ENCODE assay signal across 8 cellular contexts in the genomic region with DNA sequence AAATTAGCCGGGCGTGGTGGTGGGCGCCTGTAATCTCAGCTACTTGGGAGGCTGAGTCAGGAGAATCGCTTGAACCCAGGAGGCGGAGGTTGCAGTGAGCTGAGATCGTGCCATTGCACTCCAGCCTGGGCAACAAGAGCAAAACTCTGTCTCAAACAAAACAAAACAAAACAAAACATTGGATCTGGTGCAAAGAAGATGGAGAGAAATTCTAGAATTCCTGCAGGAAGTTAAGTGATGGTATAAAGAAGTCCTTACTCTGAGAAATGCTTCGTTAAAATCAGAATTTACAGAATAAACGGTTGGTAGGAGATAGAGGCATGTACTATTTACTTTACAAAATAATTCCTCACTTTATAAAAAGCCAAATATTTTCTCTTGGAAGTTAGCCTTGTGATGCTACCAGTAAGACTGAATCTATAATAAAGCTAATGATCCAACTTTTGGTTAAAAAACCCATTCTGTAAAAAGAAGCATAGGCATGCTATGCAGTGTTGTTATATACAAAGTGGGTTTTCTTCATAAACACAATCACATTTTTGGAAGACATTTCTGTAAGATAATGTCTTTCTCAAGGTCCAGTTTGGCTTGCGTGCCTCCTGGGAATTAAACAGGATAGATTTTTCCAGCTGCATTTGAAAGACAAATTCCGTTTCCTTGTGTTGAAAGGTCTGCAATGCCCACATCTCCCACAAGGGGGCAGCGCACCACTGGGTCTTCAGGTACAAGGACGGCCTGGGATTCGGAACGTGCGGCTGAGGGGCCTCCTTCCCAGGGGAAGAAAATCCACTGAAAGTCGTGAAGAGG. TPM values are rescaled to one million over a fixed set of nuclear protein-coding genes. Genes with fewer than 3 reads are reported as not detected.
DNase-seq lines count a peak whose midpoint lies in the region; ATAC-seq and TF ChIP-seq lines count a peak whose summit lies in the region.

No MANE protein-coding gene starts in this region.

- ATAC-seq in HG02588 (IDR thresholded peaks at IDR 0.05; ENCODE audit: unreplicated experiment): no peak

- H3K9ac ChIP-seq in endocrine pancreas (ENCODE audit: control insufficient read depth, insufficient read depth, low read length): no peak overlapping the region

- DNase-seq in BJ (ENCODE audit: low read depth) (peak; percentile 31), H7 (peak; percentile 66), NCI-H748 (lab: John Stamatoyannopoulos, UW; ENCODE audit: unreplicated experiment) (peak; percentile 67), midbrain (lab: John Stamatoyannopoulos, UW) (peak; percentile 80)
- peak; percentile 92 for DNase-seq in activated CD8-positive, alpha-beta memory T cell treated with anti-CD3 and anti-CD28 coated beads for 24 hours
- peak; percentile 64 to 75 for DNase-seq in stimulated activated CD8-positive, alpha-beta memory T cell treated with anti-CD3 and anti-CD28 coated beads, Interleukin-2, amount 100 ng/mL, for 48 hours (ENCODE audit: low read depth in 2 of 2)

- H3K4me1 ChIP-seq in endocrine pancreas (ENCODE audit: control insufficient read depth, insufficient read depth, low read length): no peaks in the 10 kb centered on the region

- TF ChIP-seq CTCF in BJ (IDR thresholded peaks at IDR 0.05; ENCODE audit: insufficient read depth, low read depth, low read length): peak; percentile 97

- no peaks in the 10 kb centered on the region for H3K27me3 ChIP-seq in BJ (ENCODE audit: control insufficient read depth, insufficient read depth, low read length)
- no peaks in the 10 kb centered on the region for H3K27me3 ChIP-seq in H7 (ENCODE audit: control insufficient read depth, insufficient read depth, low read length)
- no peaks in the 10 kb centered on the region for H3K27me3 ChIP-seq in endocrine pancreas (ENCODE audit: control insufficient read depth, insufficient read depth, low read length)

- H3K36me3 ChIP-seq in BJ (ENCODE audit: control insufficient read depth, insufficient read depth, low read length) (no peaks in the 10 kb centered on the region), H7 (replicated peaks; ENCODE audit: control insufficient read depth, insufficient read depth, low read length) (no peaks in the 10 kb centered on the region), endocrine pancreas (ENCODE audit: control insufficient read depth, insufficient read depth, low read length) (no peaks in the 10 kb centered on the region)

- no peaks in the 10 kb centered on the region for H3K9me3 ChIP-seq in endocrine pancreas (ENCODE audit: control insufficient read depth, low read length)

- CTCF ChIA-PET in BJ (lab: Yijun Ruan, JAX): interaction anchor here (0.5 to 8.8 kb wide), 40 partner anchors 9 to 341 kb away, joined by 3 to 97 read pairs (median 4); a partner anchor contains a TSS

- H3K4me3 ChIP-seq in BJ (ENCODE audit: low read depth, low read length) (no peak overlapping the region), H7 (ENCODE audit: insufficient read depth, low read depth, low read length) (no peak overlapping the region), endocrine pancreas (ENCODE audit: control insufficient read depth, insufficient read depth, low read length) (peak overlapping the region; percentile 19)

- POLR2A ChIA-PET in BJ (lab: Charles Lee): no interaction called here

RNA-seq across cellular contexts. Expression of a gene that starts 35.6 kb away (rescaled TPM):
- polyA plus RNA-seq in BJ (2011; rRNA removed): 8.1 and 12.0 TPM in 2 replicates
- 2.2 and 2.4 TPM in 2 replicates for polyA minus RNA-seq in BJ (2011; rRNA and poly(A)+ RNA removed)
- total RNA-seq in H7 (2014; rRNA removed; shearing (Covaris generic)): 24.5 and 27.6 TPM in 2 replicates

RNA-seq across cellular contexts. Expression of a gene that starts 59.3 kb away (rescaled TPM):
- polyA plus RNA-seq in BJ (2011; rRNA removed): 11.4 and 30.4 TPM in 2 replicates
- 2.0 and 2.5 TPM in 2 replicates for polyA minus RNA-seq in BJ (2011; rRNA and poly(A)+ RNA removed)
- 17.5 and 29.6 TPM in 2 replicates for total RNA-seq in H7 (2014; rRNA removed; shearing (Covaris generic))

Comparison
In these comparisons a context has a peak if more than half of its experiments do, and no peak if none do; other contexts are left out.
1. DNase-seq: peak in every context shown above with its lines; median percentile 92 in activated CD8-positive, alpha-beta memory T cell treated with anti-CD3 and anti-CD28 coated beads for 24 hours; 80 in midbrain; 70 in stimulated activated CD8-positive, alpha-beta memory T cell treated with anti-CD3 and anti-CD28 coated beads, Interleukin-2, amount 100 ng/mL, for 48 hours; 67 in NCI-H748; 66 in H7; 31 in BJ.